In the genomic region with DNA sequence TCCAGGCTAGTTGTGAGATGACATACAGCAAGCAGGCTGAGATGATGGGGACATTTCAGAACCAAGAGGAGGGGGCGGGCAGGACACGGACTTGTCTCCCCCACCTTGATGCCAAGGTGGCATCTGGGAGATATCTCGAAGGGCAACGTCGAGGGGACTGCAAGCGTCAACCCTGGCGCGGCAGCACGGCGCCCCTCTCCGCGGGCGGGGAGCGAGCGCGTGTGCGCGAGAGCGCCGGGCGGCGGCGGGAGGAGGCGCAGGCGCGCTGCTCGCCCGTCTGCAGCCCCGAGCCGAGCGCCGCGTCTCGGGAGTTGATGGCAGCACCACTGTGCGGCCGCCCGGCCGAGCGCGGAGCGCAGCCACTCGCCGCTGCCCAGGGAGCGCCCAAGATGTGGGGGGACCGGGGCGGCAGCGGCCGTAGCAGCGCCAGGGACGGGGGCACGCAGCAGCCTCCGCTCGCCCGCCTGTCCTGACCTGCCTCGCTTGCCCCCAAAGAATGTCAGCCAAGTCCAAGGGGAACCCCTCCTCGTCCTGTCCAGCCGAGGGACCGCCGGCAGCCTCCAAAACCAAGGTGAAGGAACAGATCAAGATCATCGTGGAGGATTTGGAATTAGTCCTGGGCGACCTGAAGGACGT, we compare ENCODE assay signal across 8 cellular contexts. TPM values are rescaled to one million over a fixed set of nuclear protein-coding genes. Genes with fewer than 3 reads are reported as not detected.
DNase-seq lines count a peak whose midpoint lies in the region; ATAC-seq, FAIRE-seq and TF ChIP-seq lines count a peak whose summit lies in the region.

A gene (plus strand): TSS at position 310 of the 636 bp plus-strand sequence.

- 1% methylated on average over 48 to 62 of the region's 62 CpGs for WGBS in pancreas, 2 donors

- H3K4me1 Mint-ChIP-seq in activated T-cell treated with anti-CD3 and anti-CD28 coated beads, Interleukin-2, amount 50 U/mL, for 4 hours (ENCODE audit: low read depth): peaks cover 10% of the 10 kb centered on the region
- peaks cover 55% of the 10 kb centered on the region for H3K4me1 Mint-ChIP-seq in HFFc6 (ENCODE audit: low read depth)

- no peak for DNase-seq in activated T-cell treated with anti-CD3 and anti-CD28 coated beads, Interleukin-2, amount 50 U/mL, for 4 hours
- DNase-seq in activated T-cell treated with anti-CD3 and anti-CD28 coated beads for 4 hours (no peak), HFFc6 (peak; percentile 55), NAMALWA (ENCODE audit: low spot score) (peak; percentile 56), amniotic epithelial cell (ENCODE audit: low read depth) (peak; percentile 59), left ventricle myocardium inferior (peak; percentile 56), pancreas (peak in 5 of 6 donors; percentile 18 to 82 (median 27)), AML-193 (lab: John Stamatoyannopoulos, UW) (no peak)

- no peak for FAIRE-seq in pancreas (lab: Jason Lieb, UNC)

- TF ChIP-seq CTCF in HFFc6 (IDR thresholded peaks at IDR 0.05): peak; percentile 72
- peak; percentile 57 for TF ChIP-seq CTCF in left ventricle myocardium inferior (IDR thresholded peaks at IDR 0.05; ENCODE audit: borderline replicate concordance)
- TF ChIP-seq CTCF in pancreas (IDR thresholded peaks at IDR 0.05): no peak

- peak within 1 kb of the TSS; percentile 90 for H3K27ac Mint-ChIP-seq in HFFc6

- no peaks in the 10 kb centered on the region for H3K9me3 ChIP-seq in left ventricle myocardium inferior (replicated peaks)
- no peaks in the 10 kb centered on the region for H3K9me3 ChIP-seq in pancreas

- peak within 1 kb of the TSS; percentile 81 for H3K4me3 ChIP-seq in left ventricle myocardium inferior
- peak within 1 kb of the TSS; percentile 7 to 49 (median 24) for H3K4me3 ChIP-seq in pancreas

- ATAC-seq in activated T-cell treated with anti-CD3 and anti-CD28 coated beads, Interleukin-2, amount 50 U/mL, for 4 hours: peak; percentile 70 to 71
- ATAC-seq in pancreas: peak; percentile 78 to 90 (median 88)

- H3K9me3 Mint-ChIP-seq in activated T-cell treated with anti-CD3 and anti-CD28 coated beads, Interleukin-2, amount 50 U/mL, for 4 hours: no peaks in the 10 kb centered on the region
- no peaks in the 10 kb centered on the region for H3K9me3 Mint-ChIP-seq in HFFc6

- peaks cover 36% of the 10 kb centered on the region for H3K27me3 Mint-ChIP-seq in activated T-cell treated with anti-CD3 and anti-CD28 coated beads, Interleukin-2, amount 50 U/mL, for 4 hours (ENCODE audit: low read depth)
- H3K27me3 Mint-ChIP-seq in HFFc6 (ENCODE audit: insufficient read depth): no peaks in the 10 kb centered on the region; the same call in 1 of the 2 replicates

- H3K4me1 ChIP-seq in left ventricle myocardium inferior: peaks cover 51% of the 10 kb centered on the region
- peaks cover 0 to 8% (median 3%) of the 10 kb centered on the region in 3 donors for H3K4me1 ChIP-seq in pancreas

- H3K27me3 ChIP-seq in left ventricle myocardium inferior (ENCODE audit: low read depth): no peaks in the 10 kb centered on the region
- H3K27me3 ChIP-seq in pancreas: peaks cover 0 to 4% (median 0%) of the 10 kb centered on the region in 4 donors

- peak within 1 kb of the TSS; percentile 69 for H3K4me3 Mint-ChIP-seq in activated T-cell treated with anti-CD3 and anti-CD28 coated beads, Interleukin-2, amount 50 U/mL, for 4 hours
- H3K4me3 Mint-ChIP-seq in HFFc6: peak within 1 kb of the TSS; percentile 100

- no peaks in the 10 kb centered on the region for H3K36me3 Mint-ChIP-seq in activated T-cell treated with anti-CD3 and anti-CD28 coated beads, Interleukin-2, amount 50 U/mL, for 4 hours (ENCODE audit: insufficient read depth)
- H3K36me3 Mint-ChIP-seq in HFFc6 (ENCODE audit: low read depth): peaks cover 5% of the 10 kb centered on the region; the same call in 1 of the 2 replicates

- H3K36me3 ChIP-seq in left ventricle myocardium inferior (no peaks in the 10 kb centered on the region), pancreas (no peaks in the 10 kb centered on the region)

- H3K27ac ChIP-seq in left ventricle myocardium inferior (replicated peaks) (peak within 1 kb of the TSS; percentile 86), pancreas (peak within 1 kb of the TSS in 1 of 4 donors; percentile 4)

- intact Hi-C loops in left ventricle myocardium inferior (cut with micrococcal nuclease): no loop called here
- intact Hi-C loops in pancreas (cut with DNase I): no loop called here

RNA-seq across cellular contexts. Expression of the gene that starts here (rescaled TPM):
- total RNA-seq in activated T-cell treated with anti-CD3 and anti-CD28 coated beads, Interleukin-2, amount 50 U/mL, for 4 hours: not detected
- total RNA-seq in HFFc6 (2021; fragmentation: NEBNext Ultra II Directional; extraction: Animal tissue kit (Norgen Biotek cat#: 25700)): 10 to 100 TPM; 53.5 to 74.0 (median 61.2) TPM
- total RNA-seq in left ventricle myocardium inferior: 15.3 TPM
- total RNA-seq in pancreas: 1 to 10 TPM in 1 of 6 donors, under 1 TPM in 5; 0.19 to 2.5 (median 0.54) TPM
- under 1 TPM; 0.61 to 0.75 TPM for polyA plus RNA-seq in pancreas

Comparison
In these comparisons a context has a peak if more than half of its experiments do, and no peak if none do; other contexts are left out.
1. Peak in ATAC-seq in activated T-cell treated with anti-CD3 and anti-CD28 coated beads, Interleukin-2, amount 50 U/mL, for 4 hours; RNA of the gene not detected or under 1 TPM.
2. DNase-seq: peak in HFFc6 (single experiment), NAMALWA (single experiment), amniotic epithelial cell (single experiment), left ventricle myocardium inferior (single experiment) and pancreas (5 of 6); none in activated T-cell treated with anti-CD3 and anti-CD28 coated beads, Interleukin-2, amount 50 U/mL, for 4 hours (single experiment), activated T-cell treated with anti-CD3 and anti-CD28 coated beads for 4 hours (single experiment) and AML-193 (0 of 2).
3. CTCF ChIP-seq: peak in HFFc6 (single experiment) and left ventricle myocardium inferior (single experiment); none in pancreas (0 of 4).